ENCODE assay signal across 26 cellular contexts in the genomic region with DNA sequence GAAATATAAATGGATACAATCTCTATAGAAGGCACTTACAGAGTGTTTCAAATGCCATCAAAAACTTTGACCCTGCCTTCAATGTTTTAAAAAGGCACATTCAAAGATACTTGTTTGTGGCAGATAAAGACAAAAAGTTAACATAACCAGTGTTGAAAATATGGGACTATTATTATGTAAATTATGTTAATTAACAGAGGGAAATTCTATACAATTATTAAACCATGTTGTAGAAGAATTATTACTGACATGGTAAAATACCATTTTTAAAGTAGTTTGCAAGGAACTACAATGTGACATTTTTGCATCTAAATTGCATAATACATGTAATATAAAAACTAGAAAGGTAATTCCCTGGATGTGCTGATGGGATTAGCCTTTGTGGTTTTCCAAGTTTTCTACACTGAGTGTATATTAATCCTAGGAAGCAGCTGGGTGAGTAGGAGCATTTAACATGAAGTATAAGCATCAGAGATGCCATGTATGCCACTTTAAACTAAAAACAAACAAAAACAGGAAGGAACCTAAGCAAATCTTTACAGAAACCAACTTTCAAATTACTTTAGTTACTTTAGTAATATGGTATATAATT. TPM values are rescaled to one million over a fixed set of nuclear protein-coding genes. Genes with fewer than 3 reads are reported as not detected.
DNase-seq lines count a peak whose midpoint lies in the region; ATAC-seq, FAIRE-seq and TF ChIP-seq lines count a peak whose summit lies in the region.
"Had no signal": no experiment of that assay in that cellular context is flagged by ENCODE, and none has a peak within 500 bp of the region (broad histone marks: within the 10 kb centered on the region; RNA-seq: fewer than 3 reads in every experiment).

No MANE protein-coding gene starts in this region.

- H4K20me1 ChIP-seq in GM23338 (replicated peaks; ENCODE audit: insufficient read depth) = peaks cover 14% of the 10 kb centered on the region; the same call in 1 of the 2 replicates

- no peaks in the 10 kb centered on the region for H3K9me3 Mint-ChIP-seq in GM23338
- H3K9me3 Mint-ChIP-seq: CD4-positive, alpha-beta T cell; T-cell had no signal

- DNase-seq in GM23338 (ENCODE audit: low spot score) = no peak
- peak; percentile 35 for DNase-seq in NCI-H524 treated with DMSO at 0.1 percent for 48 hours (lab: John Stamatoyannopoulos, UW)
- no peak for DNase-seq in WERI-Rb-1
- DNase-seq in retinal pigment epithelial cell (ENCODE audit: low read depth) = peak; percentile 25
- no peak for DNase-seq in Ammon's horn (ENCODE audit: low spot score)
- no peak for DNase-seq in HTR-8/SVneo (ENCODE audit: insufficient read length, low spot score)
- no peak for DNase-seq in MV-4-11 (lab: John Stamatoyannopoulos, UW)
- DNase-seq: CD4-positive, alpha-beta T cell; DMS79; EL; GDM1; GM23248; Kasumi-1; NCI-H1694; NCI-H2029 treated with DMSO at 0.1 percent for 48 hours; NCI-H2227 treated with DMSO at 0.1 percent for 48 hours; NCI-H748 treated with DMSO at 0.1 percent for 48 hours; NK-92 treated with Interleukin-12 subunit alpha and Interleukin-12 subunit beta, amount 100 ng/mL, for 24 hours; PC-9; Right ventricle myocardium superior; RPMI8226; T-cell had no signal

- H3K36me3 ChIP-seq in GM23338 (ENCODE audit: insufficient read depth) (peaks cover 9% of the 10 kb centered on the region; the same call in 1 of the 2 replicates), WERI-Rb-1 (peaks cover 21% of the 10 kb centered on the region)

- H3K4me3 ChIP-seq in GM23338 (no peak overlapping the region), WERI-Rb-1 (ENCODE audit: low read depth, low read length) (no peak overlapping the region), retinal pigment epithelial cell (ENCODE audit: low read length) (no peak overlapping the region)
- H3K4me3 ChIP-seq: BLaER1 treated with 17β-estradiol and CSF1 and Interleukin-3, amounts not matched to agents 10 nM and 100 nM; GM23248; HAP-1; PC-9 had no signal

- peaks cover 17% of the 10 kb centered on the region for H3K4me1 ChIP-seq in GM23338 (ENCODE audit: insufficient read depth)

- ATAC-seq in GM23338 (no peak), GM18867 (IDR thresholded peaks at IDR 0.05; ENCODE audit: unreplicated experiment) (no peak)
- ATAC-seq: HepG2, T-cell had no signal

- no peaks in the 10 kb centered on the region for H3K9me2 ChIP-seq in GM23338 (ENCODE audit: insufficient read depth)

- peaks cover 17% of the 10 kb centered on the region for H3K36me3 Mint-ChIP-seq in GM23338 (ENCODE audit: low read depth)

- no peak overlapping the region for H3K27ac Mint-ChIP-seq in GM23338
- H3K27ac Mint-ChIP-seq: CD4-positive, alpha-beta T cell; T-cell had no signal

- H3K27ac ChIP-seq in GM23338 (ENCODE audit: low read depth) (no peak overlapping the region), WERI-Rb-1 (peak overlapping the region; percentile 49; the same call in 1 of the 2 replicates)
- H3K27ac ChIP-seq: BLaER1 treated with 17β-estradiol and CSF1 and Interleukin-3, amounts not matched to agents 10 nM and 100 nM; GM23248; PC-9 had no signal

- H2AFZ ChIP-seq in GM23338 = no peak overlapping the region
- H2AFZ ChIP-seq: GM23248, PC-9 had no signal

- H3K27me3 Mint-ChIP-seq in GM23338 (ENCODE audit: insufficient read depth, low read depth, poor library complexity) = no peaks in the 10 kb centered on the region
- H3K27me3 Mint-ChIP-seq: CD4-positive, alpha-beta T cell; T-cell had no signal

- H3K4me2 ChIP-seq in GM23338 = peak overlapping the region; percentile 29; the same call in 1 of the 2 replicates
- H3K4me2 ChIP-seq: PC-9 had no signal

- TF ChIP-seq CTCF in GM23338 (conservative IDR thresholded peaks at IDR 0.05; ENCODE audit: low read depth in 2 of 2) (no peak), WERI-Rb-1 (IDR thresholded peaks at IDR 0.05; ENCODE audit: low read depth, low read length) (no peak), retinal pigment epithelial cell (conservative IDR thresholded peaks at IDR 0.05; ENCODE audit: low read depth, low read length) (no peak)

- H3K27me3 ChIP-seq in GM23338 (ENCODE audit: insufficient read depth) = no peaks in the 10 kb centered on the region
- H3K27me3 ChIP-seq in WERI-Rb-1 (ENCODE audit: insufficient read depth, low read depth, severe bottlenecking) = no peaks in the 10 kb centered on the region
- H3K27me3 ChIP-seq: BLaER1 treated with 17β-estradiol and CSF1 and Interleukin-3, amounts not matched to agents 10 nM and 100 nM had no signal

- H3K4me3 Mint-ChIP-seq in GM23338 = no peak overlapping the region
- H3K4me3 Mint-ChIP-seq: CD4-positive, alpha-beta T cell; T-cell had no signal

- no peak for FAIRE-seq in HTR-8/SVneo (lab: Jason Lieb, UNC)
- FAIRE-seq: HepG2 had no signal

- H3F3A ChIP-seq in GM23338 (replicated peaks; ENCODE audit: low read depth) = no peaks in the 10 kb centered on the region

- H3K79me2 ChIP-seq in GM23338 (replicated peaks; ENCODE audit: insufficient read depth) = peaks cover 81% of the 10 kb centered on the region

- H3K9me3 ChIP-seq in WERI-Rb-1 (ENCODE audit: severe bottlenecking) = no peaks in the 10 kb centered on the region
- H3K9me3 ChIP-seq: HAP-1 had no signal

- H3K4me1 Mint-ChIP-seq in GM23338 = peaks cover 31% of the 10 kb centered on the region

TF ChIP-seq in GM23338, 12 proteins besides CTCF, POLR2A, EP300 and RAD21:
- TF ChIP-seq CREB1 (CRISPR knock-in tag; IDR thresholded peaks at IDR 0.05; ENCODE audit: low read depth) = no peak

RNA-seq across cellular contexts. Expression of gene MIB1, which starts 21.7 kb away (rescaled TPM):
- total RNA-seq in GM23338 (2014; rRNA removed; shearing (Covaris generic)) = 56.7 and 59.0 TPM in 2 replicates
- polyA plus RNA-seq in GM23338 (2016; fragmentation: Nextera tagmentation; extraction: Ambion mirVana) = 10.8 and 11.2 TPM in 2 replicates

RNA-seq across cellular contexts. Expression of gene ABHD3, which starts 57.7 kb away (rescaled TPM):
- total RNA-seq in GM23338 (2014; rRNA removed; shearing (Covaris generic)) = 12.7 and 16.2 TPM in 2 replicates
- polyA plus RNA-seq in GM23338 (2016; fragmentation: Nextera tagmentation; extraction: Ambion mirVana) = 18.7 and 19.9 TPM in 2 replicates

Comparison
In these comparisons a context has a peak if more than half of its experiments do, and no peak if none do; other contexts are left out.
1. DNase-seq: peak in NCI-H524 treated with DMSO at 0.1 percent for 48 hours (single experiment) and retinal pigment epithelial cell (single experiment); none in GM23338 (single experiment), WERI-Rb-1 (single experiment), Ammon's horn (single experiment), HTR-8/SVneo (single experiment) and MV-4-11 (single experiment).